2 cellular contexts compared by ENCODE assay signal in genomic region chr13:100106005-100106404, GRCh38.
TF ChIP-seq lines count a peak whose summit lies in the region.

No MANE protein-coding gene starts in this region.

TF ChIP-seq in IMR-90, 13 proteins besides CTCF, POLR2A, EP300 and RAD21:
- TF ChIP-seq FOS (IDR thresholded peaks at IDR 0.05; ENCODE audit: low read depth, low read length), result no peak
- TF ChIP-seq CHD1 (IDR thresholded peaks at IDR 0.05; ENCODE audit: low read depth, low read length), result no peak
- no peak for TF ChIP-seq SMC3 (IDR thresholded peaks at IDR 0.05; ENCODE audit: low read depth, low read length)
- TF ChIP-seq CEBPB (IDR thresholded peaks at IDR 0.05; ENCODE audit: low read depth, low read length), result no peak
- no peak for TF ChIP-seq RFX5 (IDR thresholded peaks at IDR 0.05; ENCODE audit: low read depth, low read length)
- TF ChIP-seq MXI1 (IDR thresholded peaks at IDR 0.05; ENCODE audit: borderline replicate concordance, low read depth, low read length), result no peak
- TF ChIP-seq MAZ (IDR thresholded peaks at IDR 0.05; ENCODE audit: borderline replicate concordance, low read depth, low read length), result no peak
- TF ChIP-seq RCOR1 (IDR thresholded peaks at IDR 0.05; ENCODE audit: insufficient replicate concordance, low read length), result no peak
- TF ChIP-seq USF2 (IDR thresholded peaks at IDR 0.05; ENCODE audit: low read depth, low read length), result no peak
TF ChIP-seq in IMR-90: peak in this region for 0.

TF ChIP-seq in GM12878, 131 proteins besides CTCF, POLR2A, EP300 and RAD21:
- no peak for TF ChIP-seq E4F1 (IDR thresholded peaks at IDR 0.05; ENCODE audit: borderline replicate concordance, partially characterized antibody)
- TF ChIP-seq SUPT20H (IDR thresholded peaks at IDR 0.05; ENCODE audit: borderline replicate concordance, control insufficient read depth, low read depth, low read length), result no peak
- no peak for TF ChIP-seq SP1 (IDR thresholded peaks at IDR 0.05; ENCODE audit: low read depth, low read length)
- TF ChIP-seq USF1 (IDR thresholded peaks at IDR 0.05; ENCODE audit: borderline replicate concordance, extremely low read length, insufficient read depth, low read depth, low read length), result no peak
- no peak for TF ChIP-seq ZSCAN29 (IDR thresholded peaks at IDR 0.05)
- no peak for TF ChIP-seq ETV6 (conservative IDR thresholded peaks at IDR 0.05 in 1 of 2, IDR thresholded peaks at IDR 0.05 in 1 of 2; ENCODE audit: borderline replicate concordance in 1 of 2, low read depth in 1 of 2)
- TF ChIP-seq MEF2A (IDR thresholded peaks at IDR 0.05; ENCODE audit: insufficient read depth, low read depth, low read length), result 0 out of 2 replicates have a peak, but pooled peaks have one; percentile 36
- TF ChIP-seq SMAD5 (IDR thresholded peaks at IDR 0.05; ENCODE audit: low read depth), result no peak
- TF ChIP-seq USF2 (IDR thresholded peaks at IDR 0.05; ENCODE audit: borderline replicate concordance, low read depth, low read length), result no peak
- TF ChIP-seq IKZF2 (IDR thresholded peaks at IDR 0.05), result no peak
- no peak for TF ChIP-seq MTA2 (IDR thresholded peaks at IDR 0.05; ENCODE audit: low read depth)
- no peak for TF ChIP-seq CHD1 (IDR thresholded peaks at IDR 0.05; ENCODE audit: low read depth, low read length)
- TF ChIP-seq PBX3 (IDR thresholded peaks at IDR 0.05; ENCODE audit: insufficient replicate concordance, low read depth, low read length), result no peak
- no peak for TF ChIP-seq NFIC (IDR thresholded peaks at IDR 0.05; ENCODE audit: low read depth, low read length)
- peak; percentile 33; the same call in 1 of the 2 replicates for TF ChIP-seq RUNX3 (IDR thresholded peaks at IDR 0.05; ENCODE audit: low read length)
- TF ChIP-seq ATF3 (IDR thresholded peaks at IDR 0.05; ENCODE audit: borderline replicate concordance, extremely low read depth, low read depth, low read length), result no peak
